ENCODE assay signal across 8 cellular contexts in genomic region chr4:159105063-159105414, GRCh38. TPM values are rescaled to one million over a fixed set of nuclear protein-coding genes. Genes with fewer than 3 reads are reported as not detected.
DNase-seq lines count a peak whose midpoint lies in the region; ATAC-seq and TF ChIP-seq lines count a peak whose summit lies in the region.

No MANE protein-coding gene starts in this region.

- H3K27ac ChIP-seq in Peyer's patch, result peak overlapping the region in 2 of 4 donors; percentile 95 to 99
- H3K27ac ChIP-seq in esophagus (ENCODE audit: low read depth in 2 of 2, low read length in 1 of 2), result no peak overlapping the region
- no peak overlapping the region for H3K27ac ChIP-seq in rectal smooth muscle tissue (ENCODE audit: low read depth, low read length)

- WGBS in esophagus, 2 donors, result 25 to 29% methylated on average over 5 of the region's 5 CpGs

- peaks cover 0 to 18% (median 4%) of the 10 kb centered on the region in 4 donors for H3K4me1 ChIP-seq in Peyer's patch
- H3K4me1 ChIP-seq in esophagus (ENCODE audit: control insufficient read depth in 2 of 2, insufficient read depth in 2 of 2, low read length in 1 of 2), result no peaks in the 10 kb centered on the region
- H3K4me1 ChIP-seq in rectal smooth muscle tissue (ENCODE audit: control insufficient read depth, insufficient read depth, low read length), result peaks cover 9% of the 10 kb centered on the region

- H3K27me3 ChIP-seq in GM06990 (replicated peaks; ENCODE audit: control insufficient read depth, insufficient read depth, low read length) (no peaks in the 10 kb centered on the region), Peyer's patch (no peaks in the 10 kb centered on the region), esophagus (ENCODE audit: control insufficient read depth in 1 of 2, insufficient read depth in 2 of 2, low read length in 2 of 2) (no peaks in the 10 kb centered on the region), rectal smooth muscle tissue (ENCODE audit: control insufficient read depth, insufficient read depth, low read length) (no peaks in the 10 kb centered on the region)

- H3K4me3 ChIP-seq in GM06990 (replicated peaks; ENCODE audit: low read depth, low read length), result peak overlapping the region; percentile 85
- peak overlapping the region in 3 of 4 donors; percentile 96 to 100 (median 97) for H3K4me3 ChIP-seq in Peyer's patch
- peak overlapping the region; percentile 20 to 83 for H3K4me3 ChIP-seq in esophagus (ENCODE audit: low read depth in 1 of 2, low read length in 2 of 2)
- H3K4me3 ChIP-seq in rectal smooth muscle tissue (ENCODE audit: low read length), result peak overlapping the region; percentile 94

- ATAC-seq in HG03432 (IDR thresholded peaks at IDR 0.05; ENCODE audit: unreplicated experiment), result no peak
- no peak for ATAC-seq in HG02763 (IDR thresholded peaks at IDR 0.05; ENCODE audit: unreplicated experiment)
- ATAC-seq in GM18907 (IDR thresholded peaks at IDR 0.05; ENCODE audit: unreplicated experiment), result no peak

- no peak overlapping the region for H3K9ac ChIP-seq in rectal smooth muscle tissue (ENCODE audit: low read length)

- TF ChIP-seq CTCF in GM06990 (IDR thresholded peaks at IDR 0.05; ENCODE audit: insufficient read depth, low read length, poor library complexity, severe bottlenecking) (no peak), Peyer's patch (IDR thresholded peaks at IDR 0.05) (no peak)

- TF ChIP-seq POLR2A in Peyer's patch (IDR thresholded peaks at IDR 0.05), result no peak

- H3K9me3 ChIP-seq in Peyer's patch (no peaks in the 10 kb centered on the region), esophagus (ENCODE audit: control insufficient read depth in 2 of 2, insufficient read depth in 1 of 2, low read depth in 1 of 2, low read length in 1 of 2) (no peaks in the 10 kb centered on the region)

- no peak for DNase-seq in GM06990 (ENCODE audit: extremely low read depth, insufficient read length)
- no peak for DNase-seq in Peyer's patch
- no peak for DNase-seq in SK-N-DZ (ENCODE audit: low spot score)

- H3K36me3 ChIP-seq in GM06990 (ENCODE audit: control insufficient read depth, insufficient read depth, low read length), result no peaks in the 10 kb centered on the region
- no peaks in the 10 kb centered on the region for H3K36me3 ChIP-seq in Peyer's patch
- H3K36me3 ChIP-seq in esophagus (ENCODE audit: control insufficient read depth in 2 of 2, insufficient read depth in 2 of 2, low read length in 1 of 2), result no peaks in the 10 kb centered on the region
- no peaks in the 10 kb centered on the region for H3K36me3 ChIP-seq in rectal smooth muscle tissue (ENCODE audit: control insufficient read depth, insufficient read depth, low read length)

RNA-seq across cellular contexts. Expression of gene RAPGEF2, which starts 2.2 kb away (rescaled TPM):
- total RNA-seq in Peyer's patch, result 10 to 100 TPM; 30.1 to 81.7 (median 41.4) TPM
- polyA plus RNA-seq in esophagus, result 1 to 10 TPM; 3.9 to 4.3 TPM
- polyA plus RNA-seq in SK-N-DZ (2014; cell fraction: cytosol; rRNA removed), result 10.6 and 14.6 TPM in 2 replicates
- polyA plus RNA-seq in SK-N-DZ (2014; cell fraction: nucleus; rRNA removed), result 15.4 and 34.3 TPM in 2 replicates
